ENCODE assay signal across 1 cellular context in the genomic region with DNA sequence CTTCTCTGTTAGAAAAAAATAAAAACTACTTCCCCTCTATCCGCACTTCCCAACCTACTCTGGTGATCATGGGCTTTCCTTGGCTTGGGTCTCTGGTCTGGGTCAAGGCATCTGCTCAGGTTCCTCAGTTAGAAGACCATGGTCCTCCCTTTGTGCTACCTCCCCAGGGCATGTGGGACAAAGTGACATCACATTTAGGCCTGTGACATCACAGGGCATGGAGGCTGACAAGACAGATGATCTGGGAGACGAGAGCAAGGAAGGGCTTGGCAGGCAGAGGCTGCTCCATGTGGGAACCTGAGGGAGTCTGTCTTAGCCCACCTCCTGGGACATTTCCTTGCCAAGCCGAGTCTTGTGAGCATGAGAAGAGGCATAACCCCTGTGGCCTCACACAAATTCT.
TF ChIP-seq lines count a peak whose summit lies in the region.

Gene ZNF683, minus strand, starts transcription at position 140 of the 400 bp plus-strand sequence. CDS start 4,179 bp downstream, outside the sequence.

TF ChIP-seq in GM23338, 12 proteins besides CTCF, POLR2A, EP300 and RAD21:
- TF ChIP-seq CREB1 (CRISPR knock-in tag; IDR thresholded peaks at IDR 0.05; ENCODE audit: low read depth) = 0 out of 2 replicates have a peak, but pooled peaks have one; percentile 20
